ENCODE assay signal across 7 cellular contexts in the genomic region with DNA sequence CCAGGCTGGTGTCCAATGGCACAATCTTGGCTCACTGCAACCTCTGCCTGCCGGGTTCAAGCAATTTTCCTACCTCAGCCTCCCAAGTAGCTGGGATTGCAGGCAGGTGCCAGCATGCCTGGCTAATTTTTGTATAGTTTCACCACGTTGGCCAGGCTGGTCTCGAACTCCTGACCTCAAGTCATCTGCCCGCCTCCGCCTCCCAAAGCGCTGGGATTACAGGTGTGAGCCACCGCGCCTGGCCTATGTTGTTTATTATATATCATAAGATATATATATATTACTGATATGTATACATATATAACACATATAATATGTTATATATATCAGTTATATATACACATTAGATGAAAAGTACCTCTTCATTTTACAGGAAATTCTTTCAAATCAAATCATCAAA.
A peak's percentile ranks its signal among the peaks of the same experiment; 100 is the strongest.
DNase-seq lines count a peak whose midpoint lies in the region; ATAC-seq and TF ChIP-seq lines count a peak whose summit lies in the region.
"Not testable (repeated sequence)": the region's sequence is repeated elsewhere in the genome, so short reads cannot be mapped to it uniquely, and the experiment has no call there.

No MANE protein-coding gene starts in this region.

- H3K4me1 Mint-ChIP-seq in activated B cell treated with CpG ODN at 0.5 μM for 24 hours; activated CD4-positive, alpha-beta T cell treated with anti-CD3 and anti-CD28 coated beads, Interleukin-2, amount 10 ng/mL, durations not matched to agents 7 days and 5 days; osteocyte (ENCODE audit: unreplicated experiment): not testable (repeated sequence)

- intact Hi-C loops in activated B cell treated with CpG ODN at 0.5 μM for 24 hours (cut with micrococcal nuclease); colonic mucosa (cut with DNase I); right cardiac atrium (cut with DNase I): not testable (repeated sequence)

- not testable (repeated sequence) for TF ChIP-seq CTCF in activated B cell treated with CpG ODN at 0.5 μM for 24 hours (IDR thresholded peaks at IDR 0.05); colonic mucosa (IDR thresholded peaks at IDR 0.05); osteocyte (IDR thresholded peaks at IDR 0.05)

- H3K36me3 Mint-ChIP-seq in activated B cell treated with CpG ODN at 0.5 μM for 24 hours (ENCODE audit: low read depth); activated CD4-positive, alpha-beta T cell treated with anti-CD3 and anti-CD28 coated beads, Interleukin-2, amount 10 ng/mL, durations not matched to agents 7 days and 5 days (ENCODE audit: low read depth); osteocyte (ENCODE audit: unreplicated experiment): not testable (repeated sequence)

- H3K9me3 ChIP-seq in colonic mucosa; right cardiac atrium (ENCODE audit: control insufficient read depth, low read length): not testable (repeated sequence)

- H3K27me3 Mint-ChIP-seq in activated B cell treated with CpG ODN at 0.5 μM for 24 hours; activated CD4-positive, alpha-beta T cell treated with anti-CD3 and anti-CD28 coated beads, Interleukin-2, amount 10 ng/mL, durations not matched to agents 7 days and 5 days; osteocyte (ENCODE audit: unreplicated experiment): not testable (repeated sequence)

- CTCF ChIA-PET in activated B cell treated with CpG ODN at 0.5 μM for 24 hours (lab: Charles Lee); activated CD4-positive, alpha-beta T cell treated with anti-CD3 and anti-CD28 coated beads, Interleukin-2, amount 10 ng/mL, durations not matched to agents 7 days and 5 days (lab: Charles Lee): not testable (repeated sequence)

- H3K27ac Mint-ChIP-seq in activated B cell treated with CpG ODN at 0.5 μM for 24 hours; activated CD4-positive, alpha-beta T cell treated with anti-CD3 and anti-CD28 coated beads, Interleukin-2, amount 10 ng/mL, durations not matched to agents 7 days and 5 days; osteocyte (ENCODE audit: unreplicated experiment): not testable (repeated sequence)

- WGBS in right cardiac atrium = 100% methylated on average over 4 of the region's 8 CpGs

- H3K4me1 ChIP-seq in colonic mucosa; right cardiac atrium (ENCODE audit: control insufficient read depth, insufficient read depth, low read length): not testable (repeated sequence)

- peak; percentile 12 for DNase-seq in activated B cell treated with CpG ODN at 0.5 μM for 24 hours
- peak; percentile 2 for DNase-seq in activated CD4-positive, alpha-beta T cell treated with anti-CD3 and anti-CD28 coated beads, Interleukin-2, amount 10 ng/mL, durations not matched to agents 7 days and 5 days
- DNase-seq in activated effector memory CD4-positive, alpha-beta T cell treated with anti-CD3 and anti-CD28 coated beads, Interleukin-2, amount 50 U/mL, for 16 hours = peak; percentile 55
- DNase-seq in colonic mucosa = peak; percentile 14
- peak in 2 of 3 donors; percentile 4 to 35 for DNase-seq in right cardiac atrium
- DNase-seq in osteocyte (ENCODE audit: extremely low spot score, unreplicated experiment) = peak; percentile 82
- DNase-seq in stimulated activated CD8-positive, alpha-beta memory T cell treated with anti-CD3 and anti-CD28 coated beads, Interleukin-4, amount 100 ng/mL, for 48 hours = peak; percentile 24

- H3K9ac ChIP-seq in colonic mucosa (ENCODE audit: low read depth in 2 of 2, low read length in 2 of 2) = not testable (repeated sequence)

- not testable (repeated sequence) for H3K27ac ChIP-seq in colonic mucosa; right cardiac atrium (ENCODE audit: low read length)

- not testable (repeated sequence) for H3K27me3 ChIP-seq in colonic mucosa; right cardiac atrium (ENCODE audit: control insufficient read depth, insufficient read depth)

- POLR2A ChIA-PET in activated B cell treated with CpG ODN at 0.5 μM for 24 hours (lab: Charles Lee); activated CD4-positive, alpha-beta T cell treated with anti-CD3 and anti-CD28 coated beads, Interleukin-2, amount 10 ng/mL, durations not matched to agents 7 days and 5 days (lab: Charles Lee): not testable (repeated sequence)

- not testable (repeated sequence) for H3K4me3 Mint-ChIP-seq in activated B cell treated with CpG ODN at 0.5 μM for 24 hours; activated CD4-positive, alpha-beta T cell treated with anti-CD3 and anti-CD28 coated beads, Interleukin-2, amount 10 ng/mL, durations not matched to agents 7 days and 5 days; osteocyte (ENCODE audit: unreplicated experiment)

- not testable (repeated sequence) for H3K4me3 ChIP-seq in colonic mucosa; right cardiac atrium (ENCODE audit: low read length)

- H3K36me3 ChIP-seq in colonic mucosa = not testable (repeated sequence)

- H3K9me3 Mint-ChIP-seq in activated B cell treated with CpG ODN at 0.5 μM for 24 hours; activated CD4-positive, alpha-beta T cell treated with anti-CD3 and anti-CD28 coated beads, Interleukin-2, amount 10 ng/mL, durations not matched to agents 7 days and 5 days; osteocyte (ENCODE audit: unreplicated experiment): not testable (repeated sequence)

- ATAC-seq in activated B cell treated with CpG ODN at 0.5 μM for 24 hours (ENCODE audit: low read depth); right cardiac atrium: not testable (repeated sequence)

Comparison
In these comparisons a context has a peak if more than half of its experiments do, and no peak if none do; other contexts are left out.
1. DNase-seq: peak in every context shown above with its lines; median percentile 82 in osteocyte; 55 in activated effector memory CD4-positive, alpha-beta T cell treated with anti-CD3 and anti-CD28 coated beads, Interleukin-2, amount 50 U/mL, for 16 hours; 24 in stimulated activated CD8-positive, alpha-beta memory T cell treated with anti-CD3 and anti-CD28 coated beads, Interleukin-4, amount 100 ng/mL, for 48 hours; 20 in right cardiac atrium; 14 in colonic mucosa; 12 in activated B cell treated with CpG ODN at 0.5 μM for 24 hours; 2 in activated CD4-positive, alpha-beta T cell treated with anti-CD3 and anti-CD28 coated beads, Interleukin-2, amount 10 ng/mL, durations not matched to agents 7 days and 5 days.